9 cellular contexts compared by ENCODE assay signal in genomic region chr11:10181811-10182210, GRCh38.
A peak's percentile ranks its signal among the peaks of the same experiment; 100 is the strongest.
DNase-seq lines count a peak whose midpoint lies in the region; ATAC-seq and TF ChIP-seq lines count a peak whose summit lies in the region.
"Had no signal": no experiment of that assay in that cellular context is flagged by ENCODE, and none has a peak within 500 bp of the region (broad histone marks: within the 10 kb centered on the region; RNA-seq: fewer than 3 reads in every experiment).

No MANE protein-coding gene starts in this region.

- POLR2A ChIA-PET in PC-3 (lab: Charles Lee; ENCODE audit: unreplicated experiment), result no interaction called here

- DNase-seq in cardiac muscle cell (ENCODE audit: low read depth in 1 of 2, low spot score in 1 of 2) (peak in 1 of 2 donors; percentile 71), heart left ventricle (no peak), PC-3 (peak; percentile 64), esophagus muscularis mucosa (ENCODE audit: extremely low spot score) (no peak), transverse colon (no peak)
- no peak for DNase-seq in effector CD4-positive, alpha-beta T cell
- DNase-seq: DMS79 had no signal

- H4K20me1 ChIP-seq in PC-3 (ENCODE audit: low read length), result no peaks in the 10 kb centered on the region

- H2AFZ ChIP-seq in PC-3 (ENCODE audit: low read length), result no peak overlapping the region

- intact Hi-C loops in heart left ventricle (cut with DNase I), result no loop called here
- intact Hi-C loops in PC-3 (cut with micrococcal nuclease), result no loop called here
- intact Hi-C loops in esophagus muscularis mucosa (cut with DNase I), result no loop called here
- intact Hi-C loops in transverse colon (cut with DNase I; ENCODE audit: low total_unique reads), result no loop called here

- H3K36me3 ChIP-seq in cardiac muscle cell (no peaks in the 10 kb centered on the region), heart left ventricle (no peaks in the 10 kb centered on the region), PC-3 (ENCODE audit: low read depth, low read length) (no peaks in the 10 kb centered on the region), esophagus muscularis mucosa (no peaks in the 10 kb centered on the region), transverse colon (no peaks in the 10 kb centered on the region)

- CTCF ChIA-PET in PC-3 (lab: Charles Lee), result interaction anchor here (0.6 to 1.0 kb wide), 2 partner anchors 115 to 122 kb away, joined by 3 to 5 read pairs; no protein-coding TSS in a partner anchor

- TF ChIP-seq POLR2A in heart left ventricle (IDR thresholded peaks at IDR 0.05), result no peak
- no peak for TF ChIP-seq POLR2A in esophagus muscularis mucosa (IDR thresholded peaks at IDR 0.05; ENCODE audit: low read depth)
- no peak for TF ChIP-seq POLR2A in transverse colon (IDR thresholded peaks at IDR 0.05)

- ATAC-seq in heart left ventricle (no peak), PC-3 (peak; percentile 57), GM18858 (IDR thresholded peaks at IDR 0.05; ENCODE audit: unreplicated experiment) (no peak), HG03108 (IDR thresholded peaks at IDR 0.05; ENCODE audit: unreplicated experiment) (no peak)

- H3F3A ChIP-seq in PC-3 (ENCODE audit: low read length, unreplicated experiment), result no peaks in the 10 kb centered on the region

- whole genome bisulfite sequencing in heart left ventricle, 4 donors, result 97% methylated on average over 3 of the region's 3 CpGs
- 97% methylated on average over 3 of the region's 3 CpGs for WGBS in esophagus muscularis mucosa
- WGBS in transverse colon (ENCODE audit: low coverage in 1 of 2), 2 donors, result 83 to 93% methylated on average over 3 of the region's 3 CpGs

- H3K27ac ChIP-seq in cardiac muscle cell, result no peak overlapping the region
- H3K27ac ChIP-seq in heart left ventricle, result no peak overlapping the region
- no peak overlapping the region for H3K27ac ChIP-seq in PC-3 (ENCODE audit: low read length)
- no peak overlapping the region for H3K27ac ChIP-seq in esophagus muscularis mucosa (replicated peaks in 1 of 4)
- no peak overlapping the region for H3K27ac ChIP-seq in transverse colon

- TF ChIP-seq EP300 in esophagus muscularis mucosa (IDR thresholded peaks at IDR 0.05) (no peak), transverse colon (IDR thresholded peaks at IDR 0.05; ENCODE audit: low read depth) (no peak)

- H3K4me1 ChIP-seq in cardiac muscle cell (ENCODE audit: low read depth), result peaks cover 12% of the 10 kb centered on the region
- H3K4me1 ChIP-seq in heart left ventricle, result peaks cover 0 to 5% (median 0%) of the 10 kb centered on the region in 12 donors
- H3K4me1 ChIP-seq in PC-3 (ENCODE audit: insufficient read depth, low read length), result no peaks in the 10 kb centered on the region
- no peaks in the 10 kb centered on the region for H3K4me1 ChIP-seq in esophagus muscularis mucosa
- H3K4me1 ChIP-seq in transverse colon, result no peaks in the 10 kb centered on the region

- no peak overlapping the region for H3K9ac ChIP-seq in PC-3 (ENCODE audit: low read length)

- no peak overlapping the region for H3K4me3 ChIP-seq in cardiac muscle cell
- H3K4me3 ChIP-seq in heart left ventricle, result no peak overlapping the region
- no peak overlapping the region for H3K4me3 ChIP-seq in PC-3 (ENCODE audit: low read length)
- H3K4me3 ChIP-seq in esophagus muscularis mucosa, result no peak overlapping the region
- H3K4me3 ChIP-seq in transverse colon, result no peak overlapping the region

- no TSS peak for BruUV-seq in PC-3 (replicated peaks; lab: Mats Ljungman, UMichigan)

- H3K27me3 ChIP-seq in cardiac muscle cell (no peaks in the 10 kb centered on the region), heart left ventricle (no peaks in the 10 kb centered on the region), PC-3 (ENCODE audit: low read length) (no peaks in the 10 kb centered on the region), esophagus muscularis mucosa (no peaks in the 10 kb centered on the region), transverse colon (no peaks in the 10 kb centered on the region)

- in situ Hi-C loops in transverse colon (cut with MboI; ENCODE audit: low pct_ligation_motif_present in 1 of 4, low pct_unique_long_range_greater_than_20kb in 1 of 4, low sequenced_read_pairs in 3 of 4), result no loop called here

- TF ChIP-seq CTCF in cardiac muscle cell (IDR thresholded peaks at IDR 0.05; ENCODE audit: low read depth, low read length) (peak; percentile 40), heart left ventricle (IDR thresholded peaks at IDR 0.05) (peak in 5 of 12 donors; percentile 8 to 37 (median 21)), PC-3 (conservative IDR thresholded peaks at IDR 0.05; ENCODE audit: low read depth, low read length) (peak; percentile 64), esophagus muscularis mucosa (IDR thresholded peaks at IDR 0.05) (peak; percentile 10 to 32 (median 11)), transverse colon (IDR thresholded peaks at IDR 0.05) (peak in 3 of 5 experiments; percentile 1 to 24 (median 17))

- no peak overlapping the region for H3K4me2 ChIP-seq in PC-3 (ENCODE audit: low read length)

- H3K79me2 ChIP-seq in PC-3 (ENCODE audit: low read length), result no peaks in the 10 kb centered on the region

- no peaks in the 10 kb centered on the region for H3K9me2 ChIP-seq in PC-3 (replicated peaks; ENCODE audit: low read length)

- no peaks in the 10 kb centered on the region for H3K9me3 ChIP-seq in cardiac muscle cell (ENCODE audit: low read depth)
- peaks cover 0 to 2% (median 0%) of the 10 kb centered on the region in 12 donors for H3K9me3 ChIP-seq in heart left ventricle
- H3K9me3 ChIP-seq in PC-3 (ENCODE audit: low read length), result no peaks in the 10 kb centered on the region
- H3K9me3 ChIP-seq in esophagus muscularis mucosa, result no peaks in the 10 kb centered on the region
- H3K9me3 ChIP-seq in transverse colon, result no peaks in the 10 kb centered on the region
